Comparison of ENCODE assay signal across 1 cellular context in the genomic region with DNA sequence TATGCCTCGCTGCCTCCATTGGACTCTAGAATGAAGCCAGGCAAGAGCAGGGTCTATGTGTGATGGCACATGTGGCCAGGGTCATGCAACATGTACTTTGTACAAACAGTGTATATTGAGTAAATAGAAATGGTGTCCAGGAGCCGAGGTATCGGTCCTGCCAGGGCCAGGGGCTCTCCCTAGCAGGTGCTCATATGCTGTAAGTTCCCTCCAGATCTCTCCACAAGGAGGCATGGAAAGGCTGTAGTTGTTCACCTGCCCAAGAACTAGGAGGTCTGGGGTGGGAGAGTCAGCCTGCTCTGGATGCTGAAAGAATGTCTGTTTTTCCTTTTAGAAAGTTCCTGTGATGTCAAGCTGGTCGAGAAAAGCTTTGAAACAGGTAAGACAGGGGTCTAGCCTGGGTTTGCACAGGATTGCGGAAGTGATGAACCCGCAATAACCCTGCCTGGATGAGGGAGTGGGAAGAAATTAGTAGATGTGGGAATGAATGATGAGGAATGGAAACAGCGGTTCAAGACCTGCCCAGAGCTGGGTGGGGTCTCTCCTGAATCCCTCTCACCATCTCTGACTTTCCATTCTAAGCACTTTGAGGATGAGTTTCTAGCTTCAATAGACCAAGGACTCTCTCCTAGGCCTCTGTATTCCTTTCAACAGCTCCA.
TF ChIP-seq lines count a peak whose summit lies in the region.

No MANE protein-coding gene starts in this region.

TF ChIP-seq in H1, 55 proteins besides CTCF, POLR2A, EP300 and RAD21:
- TF ChIP-seq, protein P1, sequence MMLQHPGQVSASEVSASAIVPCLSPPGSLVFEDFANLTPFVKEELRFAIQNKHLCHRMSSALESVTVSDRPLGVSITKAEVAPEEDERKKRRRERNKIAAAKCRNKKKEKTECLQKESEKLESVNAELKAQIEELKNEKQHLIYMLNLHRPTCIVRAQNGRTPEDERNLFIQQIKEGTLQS (IDR thresholded peaks at IDR 0.05; ENCODE audit: insufficient read depth, low read depth, low read length): no peak
- TF ChIP-seq, protein P2, sequence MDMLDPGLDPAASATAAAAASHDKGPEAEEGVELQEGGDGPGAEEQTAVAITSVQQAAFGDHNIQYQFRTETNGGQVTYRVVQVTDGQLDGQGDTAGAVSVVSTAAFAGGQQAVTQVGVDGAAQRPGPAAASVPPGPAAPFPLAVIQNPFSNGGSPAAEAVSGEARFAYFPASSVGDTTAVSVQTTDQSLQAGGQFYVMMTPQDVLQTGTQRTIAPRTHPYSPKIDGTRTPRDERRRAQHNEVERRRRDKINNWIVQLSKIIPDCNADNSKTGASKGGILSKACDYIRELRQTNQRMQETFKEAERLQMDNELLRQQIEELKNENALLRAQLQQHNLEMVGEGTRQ (IDR thresholded peaks at IDR 0.05; ENCODE audit: low read length): no peak
- TF ChIP-seq KDM5A (IDR thresholded peaks at IDR 0.05; ENCODE audit: low read length): no peak
- no peak for TF ChIP-seq CEBPB (IDR thresholded peaks at IDR 0.05; ENCODE audit: low read depth, low read length)
- TF ChIP-seq KDM4A (IDR thresholded peaks at IDR 0.05; ENCODE audit: low read depth, low read length, severe bottlenecking): no peak
- no peak for TF ChIP-seq SIN3A (conservative IDR thresholded peaks at IDR 0.05 in 1 of 2, IDR thresholded peaks at IDR 0.05 in 1 of 2; ENCODE audit: low read depth in 1 of 2, low read length in 2 of 2)
- no peak for TF ChIP-seq GTF2F1 (IDR thresholded peaks at IDR 0.05; ENCODE audit: borderline replicate concordance, low read depth, low read length)
- no peak for TF ChIP-seq CBX5 (IDR thresholded peaks at IDR 0.05; ENCODE audit: low read depth, low read length)
- TF ChIP-seq, protein P3, sequence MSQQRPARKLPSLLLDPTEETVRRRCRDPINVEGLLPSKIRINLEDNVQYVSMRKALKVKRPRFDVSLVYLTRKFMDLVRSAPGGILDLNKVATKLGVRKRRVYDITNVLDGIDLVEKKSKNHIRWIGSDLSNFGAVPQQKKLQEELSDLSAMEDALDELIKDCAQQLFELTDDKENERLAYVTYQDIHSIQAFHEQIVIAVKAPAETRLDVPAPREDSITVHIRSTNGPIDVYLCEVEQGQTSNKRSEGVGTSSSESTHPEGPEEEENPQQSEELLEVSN (IDR thresholded peaks at IDR 0.05): no peak
- TF ChIP-seq, protein P4, sequence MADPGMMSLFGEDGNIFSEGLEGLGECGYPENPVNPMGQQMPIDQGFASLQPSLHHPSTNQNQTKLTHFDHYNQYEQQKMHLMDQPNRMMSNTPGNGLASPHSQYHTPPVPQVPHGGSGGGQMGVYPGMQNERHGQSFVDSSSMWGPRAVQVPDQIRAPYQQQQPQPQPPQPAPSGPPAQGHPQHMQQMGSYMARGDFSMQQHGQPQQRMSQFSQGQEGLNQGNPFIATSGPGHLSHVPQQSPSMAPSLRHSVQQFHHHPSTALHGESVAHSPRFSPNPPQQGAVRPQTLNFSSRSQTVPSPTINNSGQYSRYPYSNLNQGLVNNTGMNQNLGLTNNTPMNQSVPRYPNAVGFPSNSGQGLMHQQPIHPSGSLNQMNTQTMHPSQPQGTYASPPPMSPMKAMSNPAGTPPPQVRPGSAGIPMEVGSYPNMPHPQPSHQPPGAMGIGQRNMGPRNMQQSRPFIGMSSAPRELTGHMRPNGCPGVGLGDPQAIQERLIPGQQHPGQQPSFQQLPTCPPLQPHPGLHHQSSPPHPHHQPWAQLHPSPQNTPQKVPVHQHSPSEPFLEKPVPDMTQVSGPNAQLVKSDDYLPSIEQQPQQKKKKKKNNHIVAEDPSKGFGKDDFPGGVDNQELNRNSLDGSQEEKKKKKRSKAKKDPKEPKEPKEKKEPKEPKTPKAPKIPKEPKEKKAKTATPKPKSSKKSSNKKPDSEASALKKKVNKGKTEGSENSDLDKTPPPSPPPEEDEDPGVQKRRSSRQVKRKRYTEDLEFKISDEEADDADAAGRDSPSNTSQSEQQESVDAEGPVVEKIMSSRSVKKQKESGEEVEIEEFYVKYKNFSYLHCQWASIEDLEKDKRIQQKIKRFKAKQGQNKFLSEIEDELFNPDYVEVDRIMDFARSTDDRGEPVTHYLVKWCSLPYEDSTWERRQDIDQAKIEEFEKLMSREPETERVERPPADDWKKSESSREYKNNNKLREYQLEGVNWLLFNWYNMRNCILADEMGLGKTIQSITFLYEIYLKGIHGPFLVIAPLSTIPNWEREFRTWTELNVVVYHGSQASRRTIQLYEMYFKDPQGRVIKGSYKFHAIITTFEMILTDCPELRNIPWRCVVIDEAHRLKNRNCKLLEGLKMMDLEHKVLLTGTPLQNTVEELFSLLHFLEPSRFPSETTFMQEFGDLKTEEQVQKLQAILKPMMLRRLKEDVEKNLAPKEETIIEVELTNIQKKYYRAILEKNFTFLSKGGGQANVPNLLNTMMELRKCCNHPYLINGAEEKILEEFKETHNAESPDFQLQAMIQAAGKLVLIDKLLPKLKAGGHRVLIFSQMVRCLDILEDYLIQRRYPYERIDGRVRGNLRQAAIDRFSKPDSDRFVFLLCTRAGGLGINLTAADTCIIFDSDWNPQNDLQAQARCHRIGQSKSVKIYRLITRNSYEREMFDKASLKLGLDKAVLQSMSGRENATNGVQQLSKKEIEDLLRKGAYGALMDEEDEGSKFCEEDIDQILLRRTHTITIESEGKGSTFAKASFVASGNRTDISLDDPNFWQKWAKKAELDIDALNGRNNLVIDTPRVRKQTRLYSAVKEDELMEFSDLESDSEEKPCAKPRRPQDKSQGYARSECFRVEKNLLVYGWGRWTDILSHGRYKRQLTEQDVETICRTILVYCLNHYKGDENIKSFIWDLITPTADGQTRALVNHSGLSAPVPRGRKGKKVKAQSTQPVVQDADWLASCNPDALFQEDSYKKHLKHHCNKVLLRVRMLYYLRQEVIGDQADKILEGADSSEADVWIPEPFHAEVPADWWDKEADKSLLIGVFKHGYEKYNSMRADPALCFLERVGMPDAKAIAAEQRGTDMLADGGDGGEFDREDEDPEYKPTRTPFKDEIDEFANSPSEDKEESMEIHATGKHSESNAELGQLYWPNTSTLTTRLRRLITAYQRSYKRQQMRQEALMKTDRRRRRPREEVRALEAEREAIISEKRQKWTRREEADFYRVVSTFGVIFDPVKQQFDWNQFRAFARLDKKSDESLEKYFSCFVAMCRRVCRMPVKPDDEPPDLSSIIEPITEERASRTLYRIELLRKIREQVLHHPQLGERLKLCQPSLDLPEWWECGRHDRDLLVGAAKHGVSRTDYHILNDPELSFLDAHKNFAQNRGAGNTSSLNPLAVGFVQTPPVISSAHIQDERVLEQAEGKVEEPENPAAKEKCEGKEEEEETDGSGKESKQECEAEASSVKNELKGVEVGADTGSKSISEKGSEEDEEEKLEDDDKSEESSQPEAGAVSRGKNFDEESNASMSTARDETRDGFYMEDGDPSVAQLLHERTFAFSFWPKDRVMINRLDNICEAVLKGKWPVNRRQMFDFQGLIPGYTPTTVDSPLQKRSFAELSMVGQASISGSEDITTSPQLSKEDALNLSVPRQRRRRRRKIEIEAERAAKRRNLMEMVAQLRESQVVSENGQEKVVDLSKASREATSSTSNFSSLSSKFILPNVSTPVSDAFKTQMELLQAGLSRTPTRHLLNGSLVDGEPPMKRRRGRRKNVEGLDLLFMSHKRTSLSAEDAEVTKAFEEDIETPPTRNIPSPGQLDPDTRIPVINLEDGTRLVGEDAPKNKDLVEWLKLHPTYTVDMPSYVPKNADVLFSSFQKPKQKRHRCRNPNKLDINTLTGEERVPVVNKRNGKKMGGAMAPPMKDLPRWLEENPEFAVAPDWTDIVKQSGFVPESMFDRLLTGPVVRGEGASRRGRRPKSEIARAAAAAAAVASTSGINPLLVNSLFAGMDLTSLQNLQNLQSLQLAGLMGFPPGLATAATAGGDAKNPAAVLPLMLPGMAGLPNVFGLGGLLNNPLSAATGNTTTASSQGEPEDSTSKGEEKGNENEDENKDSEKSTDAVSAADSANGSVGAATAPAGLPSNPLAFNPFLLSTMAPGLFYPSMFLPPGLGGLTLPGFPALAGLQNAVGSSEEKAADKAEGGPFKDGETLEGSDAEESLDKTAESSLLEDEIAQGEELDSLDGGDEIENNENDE (IDR thresholded peaks at IDR 0.05; ENCODE audit: insufficient replicate concordance, low read length): no peak
- no peak for TF ChIP-seq SRF (IDR thresholded peaks at IDR 0.05; ENCODE audit: low read depth, low read length)
- TF ChIP-seq PHF8 (conservative IDR thresholded peaks at IDR 0.05; ENCODE audit: low read depth, low read length): no peak
- no peak for TF ChIP-seq FOSL1 (IDR thresholded peaks at IDR 0.05; ENCODE audit: insufficient read depth, low read depth, low read length)
- TF ChIP-seq EGR1 (IDR thresholded peaks at IDR 0.05; ENCODE audit: borderline replicate concordance, low read depth, low read length): no peak
